23 cellular contexts compared by ENCODE assay signal in genomic region chr10:99929360-99929759, GRCh38.
DNase-seq lines count a peak whose midpoint lies in the region; ATAC-seq and TF ChIP-seq lines count a peak whose summit lies in the region.
"Had no signal": no experiment of that assay in that cellular context is flagged by ENCODE, and none has a peak within 500 bp of the region (broad histone marks: within the 10 kb centered on the region; RNA-seq: fewer than 3 reads in every experiment).

No MANE protein-coding gene starts in this region.

- H3K9ac ChIP-seq in mucosa of rectum (ENCODE audit: low read depth in 1 of 2, low read length in 2 of 2): peak overlapping the region; percentile 74 to 95
- H3K9ac ChIP-seq: BLaER1 had no signal

- 65 to 72% methylated on average over 9 of the region's 9 CpGs for WGBS in upper lobe of left lung, 2 donors

- peak in 1 of 2 donors; percentile 61 for ATAC-seq in upper lobe of left lung (ENCODE audit: low FRiP score in 2 of 2)
- ATAC-seq: GM23338; stimulated activated effector memory CD8-positive, alpha-beta T cell treated with anti-CD3 and anti-CD28 coated beads, Interleukin-12 subunit alpha, Interleukin-12 subunit beta, amount 100 ng/mL, for 72 hours had no signal

- H3K9me3 ChIP-seq in mucosa of rectum (ENCODE audit: control insufficient read depth in 2 of 2, low read length in 2 of 2) (no peaks in the 10 kb centered on the region), upper lobe of left lung (no peaks in the 10 kb centered on the region)
- H3K9me3 ChIP-seq: BLaER1 had no signal

- no peak for TF ChIP-seq EP300 in upper lobe of left lung (IDR thresholded peaks at IDR 0.05)

- H3K27ac ChIP-seq in mucosa of rectum (ENCODE audit: low read depth in 2 of 2, low read length in 2 of 2) (peak overlapping the region; percentile 89 to 97), upper lobe of left lung (peak overlapping the region in 3 of 4 donors; percentile 16 to 82 (median 79))
- H3K27ac ChIP-seq: BLaER1 had no signal

- no peak for TF ChIP-seq POLR2A in upper lobe of left lung (IDR thresholded peaks at IDR 0.05)

- DNase-seq in DMS79 treated with DMSO at 0.1 percent for 48 hours (lab: John Stamatoyannopoulos, UW): peak; percentile 3
- DNase-seq in DMS79 (lab: John Stamatoyannopoulos, UW): no peak
- DNase-seq in epithelial cell of proximal tubule (ENCODE audit: low read depth): no peak
- peak in 1 of 2 donors; percentile 65 for DNase-seq in upper lobe of left lung
- no peak for DNase-seq in NCI-H1436 treated with DMSO at 0.1 percent for 48 hours (lab: John Stamatoyannopoulos, UW)
- DNase-seq in NCI-H1092 treated with DMSO at 0.1 percent for 48 hours (lab: John Stamatoyannopoulos, UW): no peak
- DNase-seq in NOMO-1 (lab: John Stamatoyannopoulos, UW; ENCODE audit: unreplicated experiment in 2 of 2): no peak
- DNase-seq: 8988T; activated CD4-positive, alpha-beta memory T cell treated with anti-CD3 and anti-CD28 coated beads for 36 hours; activated T-cell treated with anti-CD3 and anti-CD28 coated beads for 4 hours; amygdala; cerebellar nuclear complex; effector memory CD4-positive, alpha-beta T cell; Karpas-422; mesendoderm; NCI-H1105; NCI-H2081 treated with DMSO at 0.1 percent for 48 hours; NCI-H526; OCI-M1 had no signal

- no peaks in the 10 kb centered on the region for H3K27me3 ChIP-seq in mucosa of rectum (ENCODE audit: control insufficient read depth in 2 of 2, insufficient read depth in 2 of 2, low read length in 2 of 2)
- no peaks in the 10 kb centered on the region for H3K27me3 ChIP-seq in upper lobe of left lung
- H3K27me3 ChIP-seq: BLaER1 had no signal

- H3K4me3 ChIP-seq in epithelial cell of proximal tubule (ENCODE audit: low read depth, low read length) (peak overlapping the region; percentile 77), mucosa of rectum (ENCODE audit: low read length in 2 of 2) (peak overlapping the region; percentile 75 to 89), upper lobe of left lung (peak overlapping the region in 3 of 4 donors; percentile 28 to 44 (median 37))
- H3K4me3 ChIP-seq: BLaER1, GM23338 had no signal

- no peaks in the 10 kb centered on the region for H3K36me3 ChIP-seq in mucosa of rectum (ENCODE audit: control insufficient read depth in 2 of 2, insufficient read depth in 2 of 2, low read length in 2 of 2)
- H3K36me3 ChIP-seq in upper lobe of left lung: no peaks in the 10 kb centered on the region
- H3K36me3 ChIP-seq: BLaER1 had no signal

- TF ChIP-seq CTCF in epithelial cell of proximal tubule (conservative IDR thresholded peaks at IDR 0.05; ENCODE audit: low read depth, low read length) (no peak), upper lobe of left lung (IDR thresholded peaks at IDR 0.05) (no peak)

- H3K4me1 ChIP-seq in mucosa of rectum (ENCODE audit: control insufficient read depth in 2 of 2, insufficient read depth in 2 of 2, low read length in 2 of 2): peaks cover 19 to 33% of the 10 kb centered on the region in 2 donors
- peaks cover 40 to 65% (median 51%) of the 10 kb centered on the region in 4 donors for H3K4me1 ChIP-seq in upper lobe of left lung
